Comparison of ENCODE assay signal across 14 cellular contexts in genomic region chr2:174777334-174777733, GRCh38. TPM values are rescaled to one million over a fixed set of nuclear protein-coding genes. Genes with fewer than 3 reads are reported as not detected.
DNase-seq lines count a peak whose midpoint lies in the region; ATAC-seq and TF ChIP-seq lines count a peak whose summit lies in the region.
"Had no signal": no experiment of that assay in that cellular context is flagged by ENCODE, and none has a peak within 500 bp of the region (broad histone marks: within the 10 kb centered on the region; RNA-seq: fewer than 3 reads in every experiment).

No MANE protein-coding gene starts in this region.

- no peak overlapping the region for H2AFZ ChIP-seq in hepatocyte

- no peak for ATAC-seq in activated T-cell treated with anti-CD3 and anti-CD28 coated beads, Interleukin-2, amount 50 U/mL, for 72 hours (replicated peaks in 1 of 2)
- ATAC-seq in GM21528 (IDR thresholded peaks at IDR 0.05; ENCODE audit: low FRiP score, unreplicated experiment) (no peak), HG03196 (IDR thresholded peaks at IDR 0.05; ENCODE audit: unreplicated experiment) (no peak)
- ATAC-seq: Panc1 had no signal

- H3K4me3 ChIP-seq in hepatocyte (no peak overlapping the region), stomach smooth muscle (ENCODE audit: low read length in 2 of 2) (peak overlapping the region in 1 of 2 donors; percentile 40)

- peak overlapping the region; percentile 55 for H3K4me2 ChIP-seq in hepatocyte

- no peaks in the 10 kb centered on the region for H3K36me3 ChIP-seq in hepatocyte (replicated peaks; ENCODE audit: insufficient read depth, low read depth)
- H3K36me3 ChIP-seq in stomach smooth muscle (ENCODE audit: control insufficient read depth in 2 of 2, insufficient read depth in 2 of 2, low read length in 2 of 2): no peaks in the 10 kb centered on the region

- peak overlapping the region; percentile 30 for H3K27ac Mint-ChIP-seq in activated T-cell treated with anti-CD3 and anti-CD28 coated beads, Interleukin-2, amount 50 U/mL, for 72 hours
- peak overlapping the region; percentile 83 for H3K27ac Mint-ChIP-seq in activated T-helper 1 cell treated with anti-CD3 and anti-CD28 coated beads, Interleukin-12 subunit alpha, Interleukin-12 subunit beta, Interleukin-2, Interleukin-4 antibody, amounts not matched to agents 30 ng/mL and 10 ng/mL and 1 ng/mL, durations not matched to agents 14 hours and 24 hours and 36 hours

- H3K9me3 Mint-ChIP-seq in activated T-cell treated with anti-CD3 and anti-CD28 coated beads, Interleukin-2, amount 50 U/mL, for 72 hours: no peaks in the 10 kb centered on the region
- no peaks in the 10 kb centered on the region for H3K9me3 Mint-ChIP-seq in activated T-helper 1 cell treated with anti-CD3 and anti-CD28 coated beads, Interleukin-12 subunit alpha, Interleukin-12 subunit beta, Interleukin-2, Interleukin-4 antibody, amounts not matched to agents 30 ng/mL and 10 ng/mL and 1 ng/mL, durations not matched to agents 14 hours and 24 hours and 36 hours

- peak overlapping the region; percentile 59 to 65 for H3K4me3 Mint-ChIP-seq in activated T-cell treated with anti-CD3 and anti-CD28 coated beads, Interleukin-2, amount 50 U/mL, for 72 hours
- peak overlapping the region; percentile 64 for H3K4me3 Mint-ChIP-seq in activated T-helper 1 cell treated with anti-CD3 and anti-CD28 coated beads, Interleukin-12 subunit alpha, Interleukin-12 subunit beta, Interleukin-2, Interleukin-4 antibody, amounts not matched to agents 30 ng/mL and 10 ng/mL and 1 ng/mL, durations not matched to agents 14 hours and 24 hours and 36 hours

- H4K20me1 ChIP-seq in hepatocyte (ENCODE audit: insufficient read depth, poor library complexity, severe bottlenecking): no peaks in the 10 kb centered on the region

- H3K27ac ChIP-seq in hepatocyte (peak overlapping the region; percentile 72), stomach smooth muscle (ENCODE audit: low read length) (peak overlapping the region; percentile 55)

- H3K4me1 Mint-ChIP-seq in activated T-cell treated with anti-CD3 and anti-CD28 coated beads, Interleukin-2, amount 50 U/mL, for 72 hours (ENCODE audit: low read depth): peaks cover 60% of the 10 kb centered on the region
- H3K4me1 Mint-ChIP-seq in activated T-helper 1 cell treated with anti-CD3 and anti-CD28 coated beads, Interleukin-12 subunit alpha, Interleukin-12 subunit beta, Interleukin-2, Interleukin-4 antibody, amounts not matched to agents 30 ng/mL and 10 ng/mL and 1 ng/mL, durations not matched to agents 14 hours and 24 hours and 36 hours (ENCODE audit: low read depth): peaks cover 51% of the 10 kb centered on the region

- H3K36me3 Mint-ChIP-seq in activated T-cell treated with anti-CD3 and anti-CD28 coated beads, Interleukin-2, amount 50 U/mL, for 72 hours (ENCODE audit: insufficient read depth in 2 of 2): no peaks in the 10 kb centered on the region
- H3K36me3 Mint-ChIP-seq in activated T-helper 1 cell treated with anti-CD3 and anti-CD28 coated beads, Interleukin-12 subunit alpha, Interleukin-12 subunit beta, Interleukin-2, Interleukin-4 antibody, amounts not matched to agents 30 ng/mL and 10 ng/mL and 1 ng/mL, durations not matched to agents 14 hours and 24 hours and 36 hours (ENCODE audit: low read depth): peaks cover 2% of the 10 kb centered on the region

- H3K9me2 ChIP-seq in hepatocyte (replicated peaks; ENCODE audit: insufficient read depth): no peaks in the 10 kb centered on the region

- intact Hi-C loops in activated T-helper 1 cell treated with anti-CD3 and anti-CD28 coated beads, Interleukin-12 subunit alpha, Interleukin-12 subunit beta, Interleukin-2, Interleukin-4 antibody, amounts not matched to agents 30 ng/mL and 10 ng/mL and 1 ng/mL, durations not matched to agents 14 hours and 24 hours and 36 hours (cut with micrococcal nuclease): loop anchor here (5.0 kb wide), 1 partner anchor 125 kb away; no protein-coding TSS in a partner anchor

- H3K4me1 ChIP-seq in hepatocyte (ENCODE audit: insufficient read depth) (peaks cover 28% of the 10 kb centered on the region), stomach smooth muscle (ENCODE audit: control insufficient read depth, insufficient read depth, low read length) (peaks cover 51% of the 10 kb centered on the region)

- no peaks in the 10 kb centered on the region for H3K27me3 Mint-ChIP-seq in activated T-cell treated with anti-CD3 and anti-CD28 coated beads, Interleukin-2, amount 50 U/mL, for 72 hours (ENCODE audit: low read depth)
- H3K27me3 Mint-ChIP-seq in activated T-helper 1 cell treated with anti-CD3 and anti-CD28 coated beads, Interleukin-12 subunit alpha, Interleukin-12 subunit beta, Interleukin-2, Interleukin-4 antibody, amounts not matched to agents 30 ng/mL and 10 ng/mL and 1 ng/mL, durations not matched to agents 14 hours and 24 hours and 36 hours (ENCODE audit: insufficient read depth): peaks cover 2% of the 10 kb centered on the region

- no peaks in the 10 kb centered on the region for H3K79me2 ChIP-seq in hepatocyte

- peak overlapping the region in 1 of 2 donors; percentile 21 for H3K9ac ChIP-seq in stomach smooth muscle (ENCODE audit: low read length in 2 of 2)

- WGBS in hepatocyte (ENCODE audit: low lambda C conversion rate, missing lambda C conversion rate): 65% methylated on average over 2 of the region's 2 CpGs

- DNase-seq in activated T-cell treated with anti-CD3 and anti-CD28 coated beads, Interleukin-2, amount 50 U/mL, for 72 hours: no peak
- DNase-seq in activated T-cell treated with anti-CD3 and anti-CD28 coated beads, Interleukin-2, amount 50 U/mL, for 1 hour: no peak
- DNase-seq in activated T-helper 1 cell treated with anti-CD3 and anti-CD28 coated beads, Interleukin-12 subunit alpha, Interleukin-12 subunit beta, Interleukin-2, Interleukin-4 antibody, amounts not matched to agents 30 ng/mL and 10 ng/mL and 1 ng/mL, durations not matched to agents 14 hours and 24 hours and 36 hours (ENCODE audit: low spot score): no peak
- DNase-seq in hepatocyte (ENCODE audit: low spot score): no peak
- no peak for DNase-seq in globus pallidus (ENCODE audit: low spot score)
- DNase-seq: activated CD4-positive, alpha-beta T cell treated with anti-CD3 and anti-CD28 coated beads, Interleukin-2, amount 50 U/mL, for 48 hours; dermis blood vessel endothelial cell; mammary epithelial cell; NCI-H510A treated with DMSO at 0.1 percent for 48 hours had no signal

- no peaks in the 10 kb centered on the region for H3K27me3 ChIP-seq in hepatocyte
- H3K27me3 ChIP-seq in stomach smooth muscle (ENCODE audit: control insufficient read depth in 1 of 2, insufficient read depth in 2 of 2, low read length in 2 of 2): no peaks in the 10 kb centered on the region

- H3K9me3 ChIP-seq in hepatocyte (ENCODE audit: low read depth) (no peaks in the 10 kb centered on the region), stomach smooth muscle (ENCODE audit: control insufficient read depth in 2 of 2, low read length in 2 of 2) (no peaks in the 10 kb centered on the region)

- no peak for TF ChIP-seq CTCF in hepatocyte (IDR thresholded peaks at IDR 0.05; ENCODE audit: poor library complexity)

RNA-seq across cellular contexts. Expression of gene CHRNA1, which starts 13.1 kb away (rescaled TPM):
- not detected for total RNA-seq in activated T-cell treated with anti-CD3 and anti-CD28 coated beads, Interleukin-2, amount 50 U/mL, for 72 hours
- not detected in 2 replicates for total RNA-seq in activated T-helper 1 cell treated with anti-CD3 and anti-CD28 coated beads, Interleukin-12 subunit alpha, Interleukin-12 subunit beta, Interleukin-2, Interleukin-4 antibody, amounts not matched to agents 30 ng/mL and 10 ng/mL and 1 ng/mL, durations not matched to agents 14 hours and 24 hours and 36 hours
- 1.9 and 2.5 TPM in 2 replicates for total RNA-seq in hepatocyte
- polyA plus RNA-seq in hepatocyte: 1.5 and 1.6 TPM in 2 replicates
- total RNA-seq: mammary epithelial cell; T-helper 1 cell treated with Interleukin-12 subunit alpha and Interleukin-12 subunit beta and Interleukin-4 antibody, amounts not matched to agents 30 ng/mL and 1 ng/mL, for 36 hours had no signal
- polyA plus RNA-seq: mammary epithelial cell had no signal
